23 cellular contexts compared by ENCODE assay signal in genomic region chr1:116906812-116907211, GRCh38.
"Had no signal": no experiment of that assay in that cellular context is flagged by ENCODE, and none has a peak within 500 bp of the region (broad histone marks: within the 10 kb centered on the region; RNA-seq: fewer than 3 reads in every experiment).

No MANE protein-coding gene starts in this region.

- H3K4me1 ChIP-seq: prostate gland had no signal

- H3K4me3 Mint-ChIP-seq: activated naive CD8-positive, alpha-beta T cell; activated T-cell treated with anti-CD3 and anti-CD28 coated beads, Interleukin-2, amount 50 U/mL, for 4 hours; mesothelial cell of epicardium; naive thymus-derived CD8-positive, alpha-beta T cell; stimulated activated naive CD8-positive, alpha-beta T cell treated with anti-CD3 and anti-CD28 coated beads, Interleukin-15, amount 100 ng/mL, for 72 hours had no signal

- H3K27me3 ChIP-seq: adrenal gland, ascending aorta, brain microvascular endothelial cell, colonic mucosa, ovary, right atrium auricular region, tibial nerve had no signal

- H3K36me3 Mint-ChIP-seq: activated naive CD8-positive, alpha-beta T cell; mesothelial cell of epicardium; naive thymus-derived CD8-positive, alpha-beta T cell had no signal

- H3K4me3 ChIP-seq: adrenal gland, ascending aorta, colonic mucosa, left ventricle myocardium inferior, ovary, prostate gland, right atrium auricular region, tibial nerve had no signal

- H3K27ac Mint-ChIP-seq: activated naive CD8-positive, alpha-beta T cell; activated T-helper 2 cell treated with anti-CD3 and anti-CD28 coated beads, Interferon-gamma antibody, Interleukin-2, Interleukin-4, amounts not matched to agents 10 μg/mL and 5 μg/mL and 100 μg/mL, durations not matched to agents 14 hours and 24 hours and 36 hours; mesothelial cell of epicardium; stimulated activated naive CD8-positive, alpha-beta T cell treated with anti-CD3 and anti-CD28 coated beads, Interleukin-15, amount 100 ng/mL, for 72 hours had no signal

- DNase-seq: activated CD4-positive, alpha-beta T cell treated with anti-CD3 and anti-CD28 coated beads for 1 hour; activated CD4-positive, alpha-beta T cell treated with anti-CD3 and anti-CD28 coated beads, Interleukin-2, amount 50 U/mL, for 1 hour; activated CD8-positive, alpha-beta memory T cell treated with anti-CD3 and anti-CD28 coated beads, Interleukin-2, amount 50 U/mL, for 4 hours; activated naive CD4-positive, alpha-beta T cell; activated T-cell treated with anti-CD3 and anti-CD28 coated beads, Interleukin-2, amount 50 U/mL, for 4 hours; adrenal gland; brain microvascular endothelial cell; colonic mucosa; kidney glomerular epithelial cell; left ventricle myocardium inferior; naive thymus-derived CD8-positive, alpha-beta T cell; ovary; stimulated activated CD4-positive, alpha-beta T cell treated with anti-CD3 and anti-CD28 coated beads, Interleukin-12 subunit alpha, Interleukin-12 subunit beta, amount 100 ng/mL, for 4 hours; stimulated activated naive CD8-positive, alpha-beta T cell treated with anti-CD3 and anti-CD28 coated beads, Interleukin-15, amount 100 ng/mL, for 72 hours; T-helper 9 cell had no signal

- H3K27me3 Mint-ChIP-seq: activated naive CD8-positive, alpha-beta T cell had no signal

- H3K36me3 ChIP-seq: adrenal gland, ascending aorta, brain microvascular endothelial cell, colonic mucosa, left ventricle myocardium inferior, neutrophil, ovary, prostate gland, right atrium auricular region, tibial nerve had no signal

- H3K27ac ChIP-seq: adrenal gland, ascending aorta, brain microvascular endothelial cell, colonic mucosa, left ventricle myocardium inferior, neutrophil, ovary, prostate gland, right atrium auricular region, tibial nerve had no signal

- H3K9me3 ChIP-seq: adrenal gland, ascending aorta, colonic mucosa, left ventricle myocardium inferior, neutrophil, ovary, prostate gland, right atrium auricular region, tibial nerve had no signal

- H3K9me3 Mint-ChIP-seq: activated T-cell treated with anti-CD3 and anti-CD28 coated beads, Interleukin-2, amount 50 U/mL, for 4 hours; activated T-helper 2 cell treated with anti-CD3 and anti-CD28 coated beads, Interferon-gamma antibody, Interleukin-2, Interleukin-4, amounts not matched to agents 10 μg/mL and 5 μg/mL and 100 μg/mL, durations not matched to agents 14 hours and 24 hours and 36 hours; mesothelial cell of epicardium; naive thymus-derived CD8-positive, alpha-beta T cell; stimulated activated naive CD8-positive, alpha-beta T cell treated with anti-CD3 and anti-CD28 coated beads, Interleukin-15, amount 100 ng/mL, for 72 hours had no signal
